ENCODE assay signal across 11 cellular contexts in the genomic region with DNA sequence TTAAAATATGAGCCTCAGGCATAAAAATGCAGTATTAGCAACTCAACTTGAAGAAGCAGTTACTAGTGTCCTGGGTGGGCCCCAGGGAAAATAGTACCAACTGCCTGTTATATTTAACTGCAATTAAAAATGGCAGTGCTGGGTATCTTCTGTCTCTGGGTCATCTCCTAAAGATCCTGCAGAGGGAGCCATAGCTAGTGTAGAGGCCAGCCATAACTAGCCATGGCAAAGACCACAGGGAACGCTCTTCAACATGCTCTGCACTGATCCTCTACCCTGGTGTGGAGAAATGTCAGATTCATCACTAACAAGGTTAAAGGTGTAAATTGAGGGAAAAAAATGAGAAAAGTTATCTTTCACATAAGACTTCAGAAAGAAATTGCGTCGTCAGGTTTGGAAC.
DNase-seq lines count a peak whose midpoint lies in the region; ATAC-seq and TF ChIP-seq lines count a peak whose summit lies in the region.
"Had no signal": no experiment of that assay in that cellular context is flagged by ENCODE, and none has a peak within 500 bp of the region (broad histone marks: within the 10 kb centered on the region; RNA-seq: fewer than 3 reads in every experiment).

No MANE protein-coding gene starts in this region.

- H3K9me3 ChIP-seq in A673 (ENCODE audit: low read depth, low read length, poor library complexity, severe bottlenecking) (peaks cover 17% of the 10 kb centered on the region), heart right ventricle (peaks cover 0 to 88% (median 3%) of the 10 kb centered on the region in 11 donors), T-helper 17 cell (ENCODE audit: control insufficient read depth, low read length, poor library complexity, severe bottlenecking) (peaks cover 7% of the 10 kb centered on the region)

- H3K27me3 Mint-ChIP-seq in T-helper 17 cell = no peaks in the 10 kb centered on the region

- POLR2A ChIA-PET in A673 (lab: Charles Lee; ENCODE audit: low non-redundant PET) = no interaction called here

- no peaks in the 10 kb centered on the region for H3K36me3 Mint-ChIP-seq in T-helper 17 cell (ENCODE audit: low read depth)

- no peak overlapping the region for H3K4me3 ChIP-seq in A673 (ENCODE audit: low read depth, low read length, poor library complexity, severe bottlenecking)
- no peak overlapping the region for H3K4me3 ChIP-seq in heart right ventricle

- no peaks in the 10 kb centered on the region for H3K4me1 ChIP-seq in A673 (ENCODE audit: insufficient read depth, low read length, poor library complexity, severe bottlenecking)
- peaks cover 0 to 5% (median 0%) of the 10 kb centered on the region in 9 donors for H3K4me1 ChIP-seq in heart right ventricle

- WGBS in heart right ventricle, 2 donors = 75 to 81% methylated on average over 3 of the region's 3 CpGs

- peak in 6 of 8 donors; percentile 43 to 73 (median 56) for ATAC-seq in heart right ventricle
- ATAC-seq in T-helper 17 cell = no peak
- ATAC-seq in HG03432 (IDR thresholded peaks at IDR 0.05; ENCODE audit: unreplicated experiment) = no peak
- ATAC-seq: esophagus mucosa, natural killer cell had no signal

- H3K27ac ChIP-seq in A673 (ENCODE audit: low read depth, low read length, poor library complexity, severe bottlenecking) (no peak overlapping the region), heart right ventricle (no peak overlapping the region)

- no peak overlapping the region for H3K27ac Mint-ChIP-seq in T-helper 17 cell
- H3K27ac Mint-ChIP-seq: natural killer cell had no signal

- no peak overlapping the region for H3K4me3 Mint-ChIP-seq in T-helper 17 cell
- H3K4me3 Mint-ChIP-seq: natural killer cell had no signal

- intact Hi-C loops in A673 (cut with micrococcal nuclease; ENCODE audit: unreplicated experiment) (no loop called here), heart right ventricle (cut with DNase I) (loop anchor here in 1 of 10 donors (5.0 kb wide), 1 partner anchor 361 kb away; no protein-coding TSS in a partner anchor)

- H3K27me3 ChIP-seq in A673 (replicated peaks; ENCODE audit: insufficient read depth, low read depth, low read length, poor library complexity) = no peaks in the 10 kb centered on the region
- H3K27me3 ChIP-seq in heart right ventricle = no peaks in the 10 kb centered on the region

- peak; percentile 12 for DNase-seq in A673 (ENCODE audit: low spot score)
- peak; percentile 12 for DNase-seq in GM03348 (ENCODE audit: low spot score)
- peak; percentile 20 for DNase-seq in SK-N-DZ (ENCODE audit: low spot score)
- no peak for DNase-seq in heart right ventricle
- no peak for DNase-seq in T-helper 17 cell
- no peak for DNase-seq in DMS79 treated with DMSO at 0.1 percent for 48 hours (lab: John Stamatoyannopoulos, UW)
- no peak for DNase-seq in hepatic stellate cell (ENCODE audit: low spot score)
- DNase-seq: DMS153, natural killer cell had no signal

- H3K36me3 ChIP-seq in A673 (ENCODE audit: insufficient read depth, low read length, poor library complexity, severe bottlenecking) (no peaks in the 10 kb centered on the region), heart right ventricle (no peaks in the 10 kb centered on the region)

- TF ChIP-seq CTCF in A673 (conservative IDR thresholded peaks at IDR 0.05; ENCODE audit: low read depth, low read length) = peak; percentile 41
- peak in 7 of 9 donors; percentile 24 to 44 (median 39) for TF ChIP-seq CTCF in heart right ventricle (IDR thresholded peaks at IDR 0.05)

- no peaks in the 10 kb centered on the region for H3K4me1 Mint-ChIP-seq in T-helper 17 cell
- H3K4me1 Mint-ChIP-seq: natural killer cell had no signal

- CTCF ChIA-PET in A673 (lab: Charles Lee) = no interaction called here

- no TSS peak for BruUV-seq in A673 (replicated peaks; lab: Mats Ljungman, UMichigan)

Comparison
In these comparisons a context has a peak if more than half of its experiments do, and no peak if none do; other contexts are left out.
1. DNase-seq: peak in A673 (single experiment), GM03348 (single experiment) and SK-N-DZ (single experiment); none in heart right ventricle (0 of 2), T-helper 17 cell (0 of 3), DMS79 treated with DMSO at 0.1 percent for 48 hours (single experiment) and hepatic stellate cell (single experiment).
2. ATAC-seq: peak in heart right ventricle (6 of 8); none in T-helper 17 cell (single experiment) and HG03432 (single experiment).